ENCODE assay signal across 23 cellular contexts in the genomic region with DNA sequence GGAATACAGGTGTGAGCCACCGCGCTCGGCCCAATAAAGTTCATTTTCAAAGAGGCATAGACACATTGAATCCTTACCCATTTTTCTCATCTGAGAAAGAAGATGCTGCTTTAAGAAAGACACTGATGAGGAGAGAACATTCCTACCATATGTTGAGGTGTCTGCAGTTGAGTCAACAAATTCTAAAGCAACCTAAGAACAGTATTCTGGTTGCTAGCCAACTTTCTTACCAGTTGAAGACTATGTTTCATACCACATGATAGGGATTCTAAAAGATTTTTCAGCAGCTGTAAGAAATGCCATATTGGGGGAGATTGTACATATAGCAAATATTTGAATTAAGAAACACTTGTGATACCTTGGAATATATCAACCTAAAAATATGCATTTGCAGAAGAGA.
"Had no signal": no experiment of that assay in that cellular context is flagged by ENCODE, and none has a peak within 500 bp of the region (broad histone marks: within the 10 kb centered on the region; RNA-seq: fewer than 3 reads in every experiment).

No MANE protein-coding gene starts in this region.

- H3K27me3 ChIP-seq: breast epithelium, esophagus muscularis mucosa, foreskin keratinocyte, sigmoid colon, tibial nerve had no signal

- H3K9me3 ChIP-seq: breast epithelium, esophagus muscularis mucosa, sigmoid colon, tibial nerve had no signal

- DNase-seq: activated CD4-positive, CD25-positive, alpha-beta regulatory T cell treated with anti-CD3 and anti-CD28 coated beads, Interleukin-2, amount 50 U/mL, for 72 hours; activated CD8-positive, alpha-beta memory T cell treated with anti-CD3 and anti-CD28 coated beads for 24 hours; activated CD8-positive, alpha-beta memory T cell treated with anti-CD3 and anti-CD28 coated beads, Interleukin-2, amount 50 U/mL, for 48 hours; amygdala; cerebellar nuclear complex; dermis blood vessel endothelial cell; effector memory CD4-positive, alpha-beta T cell; hippocampal formation; kidney; nucleus accumbens; posterior cingulate gyrus; sigmoid colon; stimulated activated CD4-positive, alpha-beta T cell treated with anti-CD3 and anti-CD28 coated beads, Interleukin-12 subunit alpha, Interleukin-12 subunit beta, amount 100 ng/mL, for 4 hours; stimulated activated CD4-positive, alpha-beta T cell treated with anti-CD3 and anti-CD28 coated beads, Interleukin-1b, Interleukin-23, amount 100 ng/mL, for 48 hours; stimulated activated naive CD4-positive, alpha-beta T cell treated with Interleukin-2 at 50 U/mL for 16 hours; substantia nigra had no signal

- H3K4me1 ChIP-seq: breast epithelium, tibial nerve had no signal

- H3K4me3 ChIP-seq: breast epithelium, esophagus muscularis mucosa, lung, sigmoid colon, tibial nerve had no signal

- H3K36me3 ChIP-seq: breast epithelium, esophagus muscularis mucosa, sigmoid colon, tibial nerve had no signal

- ATAC-seq: foreskin keratinocyte, left lobe of liver had no signal

- H3K27ac ChIP-seq: breast epithelium, esophagus muscularis mucosa, foreskin keratinocyte, sigmoid colon, tibial nerve, VCaP had no signal
